ENCODE assay signal across 1 cellular context in genomic region chr17:18141210-18141803, GRCh38.
TF ChIP-seq lines count a peak whose summit lies in the region.

No MANE protein-coding gene starts in this region.

TF ChIP-seq in H1, 55 proteins besides CTCF, POLR2A, EP300 and RAD21 (continued from another document):
- TF ChIP-seq CHD7 (IDR thresholded peaks at IDR 0.05; ENCODE audit: insufficient replicate concordance, low read length) (no peak), HDAC6 (IDR thresholded peaks at IDR 0.05; ENCODE audit: low read depth, low read length) (no peak), FOSL1 (IDR thresholded peaks at IDR 0.05; ENCODE audit: insufficient read depth, low read depth, low read length) (no peak), PHF8 (conservative IDR thresholded peaks at IDR 0.05; ENCODE audit: low read depth, low read length) (no peak), KDM1A (IDR thresholded peaks at IDR 0.05; ENCODE audit: borderline replicate concordance, low read length) (no peak), RXRA (IDR thresholded peaks at IDR 0.05; ENCODE audit: insufficient read depth, low read depth, low read length) (no peak)
